ENCODE assay signal across 23 cellular contexts in genomic region chr12:17954788-17955187, GRCh38.
A peak's percentile ranks its signal among the peaks of the same experiment; 100 is the strongest.
DNase-seq lines count a peak whose midpoint lies in the region; TF ChIP-seq lines count a peak whose summit lies in the region.
"Had no signal": no experiment of that assay in that cellular context is flagged by ENCODE, and none has a peak within 500 bp of the region (broad histone marks: within the 10 kb centered on the region; RNA-seq: fewer than 3 reads in every experiment).

No MANE protein-coding gene starts in this region.

- CTCF ChIA-PET in activated CD4-positive, alpha-beta memory T cell treated with anti-CD3 and anti-CD28 coated beads for 36 hours (lab: Charles Lee): no interaction called here

- POLR2A ChIA-PET in activated CD4-positive, alpha-beta memory T cell treated with anti-CD3 and anti-CD28 coated beads for 36 hours (lab: Charles Lee): no interaction called here

- DNase-seq in SIG-M5 treated with dmso at 0.1 percent for 504 hours (lab: John Stamatoyannopoulos, UW; ENCODE audit: unreplicated experiment) (peak; percentile 1), SIG-M5 (lab: John Stamatoyannopoulos, UW) (no peak), NB4 (ENCODE audit: low read depth) (peak; percentile 2), WERI-Rb-1 (peak; percentile 16), osteoblast (ENCODE audit: insufficient read length, low spot score, missing footprints) (no peak), UCSD-AML1 (lab: John Stamatoyannopoulos, UW; ENCODE audit: unreplicated experiment) (no peak), GM20000 (ENCODE audit: low spot score) (no peak)
- no peak for DNase-seq in activated CD4-positive, alpha-beta memory T cell treated with anti-CD3 and anti-CD28 coated beads for 36 hours
- DNase-seq: activated CD4-positive, CD25-positive, alpha-beta regulatory T cell treated with anti-CD3 and anti-CD28 coated beads, Interleukin-2, amount 50 U/mL, for 72 hours; cerebellar nuclear complex; effector memory CD8-positive, alpha-beta T cell; mesendoderm; natural killer cell; NCI-H1048; NCI-H2081; NCI-H510A treated with DMSO at 0.1 percent for 48 hours; SHP77; testis had no signal

- intact Hi-C loops in activated CD4-positive, alpha-beta memory T cell treated with anti-CD3 and anti-CD28 coated beads for 36 hours (cut with micrococcal nuclease): no loop called here

- H2AFZ ChIP-seq in osteoblast (ENCODE audit: low read length): peak overlapping the region; percentile 20
- H2AFZ ChIP-seq: parathyroid adenoma had no signal

- no peaks in the 10 kb centered on the region for H3K4me1 Mint-ChIP-seq in activated CD4-positive, alpha-beta memory T cell treated with anti-CD3 and anti-CD28 coated beads for 36 hours (ENCODE audit: low read depth)
- H3K4me1 Mint-ChIP-seq: natural killer cell had no signal

- H3K9me3 ChIP-seq in WERI-Rb-1 (ENCODE audit: severe bottlenecking) (no peaks in the 10 kb centered on the region), osteoblast (ENCODE audit: low read depth, low read length) (no peaks in the 10 kb centered on the region)
- H3K9me3 ChIP-seq: ascending aorta; BLaER1 treated with 17β-estradiol and CSF1 and Interleukin-3, amounts not matched to agents 10 nM and 100 nM; testis; vagina had no signal

- no peak overlapping the region for H3K27ac Mint-ChIP-seq in activated CD4-positive, alpha-beta memory T cell treated with anti-CD3 and anti-CD28 coated beads for 36 hours
- H3K27ac Mint-ChIP-seq: activated naive CD4-positive, alpha-beta T cell treated with anti-CD3 and anti-CD28 coated beads, Interleukin-2, amount 50 U/mL, for 72 hours; effector memory CD8-positive, alpha-beta T cell; natural killer cell had no signal

- no peak for TF ChIP-seq POLR2A in NB4 (IDR thresholded peaks at IDR 0.05; ENCODE audit: extremely low read depth, insufficient read length)

- peaks cover 8% of the 10 kb centered on the region for H3K9me3 Mint-ChIP-seq in activated CD4-positive, alpha-beta memory T cell treated with anti-CD3 and anti-CD28 coated beads for 36 hours

- H3K27ac ChIP-seq in WERI-Rb-1 (no peak overlapping the region), osteoblast (ENCODE audit: low read depth, low read length) (no peak overlapping the region)
- H3K27ac ChIP-seq: ascending aorta; BLaER1 treated with 17β-estradiol and CSF1 and Interleukin-3, amounts not matched to agents 10 nM and 100 nM; parathyroid adenoma; testis; vagina had no signal

- H3K27me3 ChIP-seq in WERI-Rb-1 (ENCODE audit: insufficient read depth, low read depth, severe bottlenecking) (no peaks in the 10 kb centered on the region), osteoblast (ENCODE audit: insufficient read depth, low read length) (no peaks in the 10 kb centered on the region)
- H3K27me3 ChIP-seq: ascending aorta; BLaER1 treated with 17β-estradiol and CSF1 and Interleukin-3, amounts not matched to agents 10 nM and 100 nM; testis; vagina had no signal

- no peak overlapping the region for H3K4me2 ChIP-seq in osteoblast (ENCODE audit: insufficient read depth, low read length)
- H3K4me2 ChIP-seq: BLaER1 treated with 17β-estradiol and CSF1 and Interleukin-3, amounts not matched to agents 10 nM and 100 nM had no signal

- no peaks in the 10 kb centered on the region for H3K36me3 Mint-ChIP-seq in activated CD4-positive, alpha-beta memory T cell treated with anti-CD3 and anti-CD28 coated beads for 36 hours

- no peaks in the 10 kb centered on the region for H4K20me1 ChIP-seq in osteoblast (ENCODE audit: insufficient read depth, low read length)
- H4K20me1 ChIP-seq: BLaER1 treated with 17β-estradiol and CSF1 and Interleukin-3, amounts not matched to agents 10 nM and 100 nM had no signal

- no peaks in the 10 kb centered on the region for H3K27me3 Mint-ChIP-seq in activated CD4-positive, alpha-beta memory T cell treated with anti-CD3 and anti-CD28 coated beads for 36 hours
- H3K27me3 Mint-ChIP-seq: effector memory CD8-positive, alpha-beta T cell had no signal

- no peaks in the 10 kb centered on the region for H3K79me2 ChIP-seq in osteoblast (ENCODE audit: insufficient read depth, low read length)
- H3K79me2 ChIP-seq: parathyroid adenoma had no signal

- no peak for TF ChIP-seq CTCF in NB4 (IDR thresholded peaks at IDR 0.05; ENCODE audit: low read depth, low read length)
- TF ChIP-seq CTCF in WERI-Rb-1 (IDR thresholded peaks at IDR 0.05; ENCODE audit: low read depth, low read length): no peak
- peak; percentile 21 for TF ChIP-seq CTCF in osteoblast (IDR thresholded peaks at IDR 0.05; ENCODE audit: extremely low read depth, low read depth, low read length)
- no peak for TF ChIP-seq CTCF in GM20000 (IDR thresholded peaks at IDR 0.05; ENCODE audit: extremely low read depth, missing control alignments)

- no peak overlapping the region for H3K4me3 Mint-ChIP-seq in activated CD4-positive, alpha-beta memory T cell treated with anti-CD3 and anti-CD28 coated beads for 36 hours
- H3K4me3 Mint-ChIP-seq: effector memory CD8-positive, alpha-beta T cell; natural killer cell had no signal

- H3K4me1 ChIP-seq in osteoblast (ENCODE audit: insufficient read depth, low read length): no peaks in the 10 kb centered on the region
- H3K4me1 ChIP-seq: ascending aorta, parathyroid adenoma, testis, vagina had no signal

- H3K4me3 ChIP-seq in NB4 (ENCODE audit: low read depth, low read length) (no peak overlapping the region), WERI-Rb-1 (ENCODE audit: low read depth, low read length) (no peak overlapping the region), osteoblast (ENCODE audit: insufficient read depth, low read length) (no peak overlapping the region)
- H3K4me3 ChIP-seq: ascending aorta; BLaER1 treated with 17β-estradiol and CSF1 and Interleukin-3, amounts not matched to agents 10 nM and 100 nM; testis; vagina had no signal

- H3K36me3 ChIP-seq in WERI-Rb-1 (no peaks in the 10 kb centered on the region), osteoblast (ENCODE audit: insufficient read depth, low read length) (no peaks in the 10 kb centered on the region)
- H3K36me3 ChIP-seq: ascending aorta; BLaER1 treated with 17β-estradiol and CSF1 and Interleukin-3, amounts not matched to agents 10 nM and 100 nM; vagina had no signal

Comparison
In these comparisons a context has a peak if more than half of its experiments do, and no peak if none do; other contexts are left out.
1. DNase-seq: peak in SIG-M5 treated with dmso at 0.1 percent for 504 hours (single experiment), NB4 (single experiment) and WERI-Rb-1 (single experiment); none in SIG-M5 (single experiment), osteoblast (single experiment), activated CD4-positive, alpha-beta memory T cell treated with anti-CD3 and anti-CD28 coated beads for 36 hours (single experiment), UCSD-AML1 (single experiment) and GM20000 (single experiment).